ENCODE assay signal across 8 cellular contexts in genomic region chr19:53192771-53193533, GRCh38. TPM values are rescaled to one million over a fixed set of nuclear protein-coding genes. Genes with fewer than 3 reads are reported as not detected.
A peak's percentile ranks its signal among the peaks of the same experiment; 100 is the strongest.
DNase-seq lines count a peak whose midpoint lies in the region; ATAC-seq, FAIRE-seq and TF ChIP-seq lines count a peak whose summit lies in the region.

ZNF665 (minus strand) TSS chr19:53193358; CDS start chr19:53182898, 10,460 bp downstream.

- H3K4me3 Mint-ChIP-seq in MCF 10A (ENCODE audit: unreplicated experiment) = no peak within 1 kb of the TSS

- intact Hi-C loops in MCF 10A (cut with micrococcal nuclease) = no loop called here
- intact Hi-C loops in endothelial cell of umbilical vein (cut with micrococcal nuclease) = loop anchor here (10.0 kb wide), 4 partner anchors 202 to 842 kb away; partner anchors contain the start of genes ZNF528, ZNF761 and ZNF765

- no peak for ATAC-seq in HG02840 (IDR thresholded peaks at IDR 0.05; ENCODE audit: low FRiP score, unreplicated experiment)

- peak within 1 kb of the TSS; percentile 64 for H3K9ac ChIP-seq in endothelial cell of umbilical vein (replicated peaks; ENCODE audit: extremely low read depth, insufficient read depth, low read length)

- H3K4me1 Mint-ChIP-seq in MCF 10A (ENCODE audit: insufficient read depth, unreplicated experiment) = no peaks in the 10 kb centered on the region

- peaks cover 33% of the 10 kb centered on the region for H3K9me3 Mint-ChIP-seq in MCF 10A (ENCODE audit: unreplicated experiment)

- H3K27me3 Mint-ChIP-seq in MCF 10A (ENCODE audit: insufficient read depth, unreplicated experiment) = no peaks in the 10 kb centered on the region

- peak; percentile 85 for FAIRE-seq in endothelial cell of umbilical vein (lab: Jason Lieb, UNC)

- peak within 1 kb of the TSS; percentile 48 to 87 (median 49) for H3K4me3 ChIP-seq in endothelial cell of umbilical vein (replicated peaks in 1 of 3; ENCODE audit: insufficient read depth in 1 of 3, low read depth in 1 of 3, low read length in 3 of 3)

- TF ChIP-seq CTCF in MCF 10A (IDR thresholded peaks at IDR 0.05; ENCODE audit: unreplicated experiment) (no peak), endothelial cell of umbilical vein (IDR thresholded peaks at IDR 0.05; ENCODE audit: extremely low read depth in 1 of 2, insufficient read depth in 1 of 2, low read depth in 1 of 2, low read length in 2 of 2) (no peak)

- peak; percentile 69 for TF ChIP-seq POLR2A in endothelial cell of umbilical vein (IDR thresholded peaks at IDR 0.05; ENCODE audit: low read depth, low read length)

- H3K4me2 ChIP-seq in endothelial cell of umbilical vein (ENCODE audit: insufficient read depth, low read length) = peak within 1 kb of the TSS; percentile 50

- no peaks in the 10 kb centered on the region for H3K36me3 Mint-ChIP-seq in MCF 10A (ENCODE audit: insufficient read depth, unreplicated experiment)

- H3K79me2 ChIP-seq in endothelial cell of umbilical vein (ENCODE audit: control insufficient read depth, insufficient read depth, low read length) = no peaks in the 10 kb centered on the region

- H3K36me3 ChIP-seq in endothelial cell of umbilical vein (ENCODE audit: control insufficient read depth in 2 of 2, extremely low read depth in 1 of 2, insufficient read depth in 2 of 2, low read length in 2 of 2) = no peaks in the 10 kb centered on the region

- in situ Hi-C loops in T47D (cut with HindIII; ENCODE audit: low pct_unique_long_range_greater_than_20kb, low sequenced_read_pairs) = no loop called here

- POLR2A ChIA-PET in MCF 10A (lab: Yijun Ruan, JAX) (no interaction called here), endothelial cell of umbilical vein (lab: Charles Lee) (no interaction called here)

- no peaks in the 10 kb centered on the region for H3K9me1 ChIP-seq in endothelial cell of umbilical vein (replicated peaks; ENCODE audit: control insufficient read depth, extremely low read depth, insufficient read depth, low read length)

- H3K27ac Mint-ChIP-seq in MCF 10A (ENCODE audit: low read depth, unreplicated experiment) = no peak within 1 kb of the TSS

- H2AFZ ChIP-seq in endothelial cell of umbilical vein (ENCODE audit: low read depth, low read length) = peak within 1 kb of the TSS; percentile 85

- BruUV-seq in MCF 10A (replicated peaks; lab: Mats Ljungman, UMichigan) (no TSS peak), endothelial cell of umbilical vein (replicated peaks; lab: Mats Ljungman, UMichigan) (TSS peak; percentile 93)

- H3K4me1 ChIP-seq in endothelial cell of umbilical vein (ENCODE audit: control insufficient read depth, extremely low read depth, insufficient read depth, low read length) = peaks cover 2% of the 10 kb centered on the region

- CTCF ChIA-PET in MCF 10A (lab: Yijun Ruan, JAX) (interaction anchor here (0.7 to 0.9 kb wide), 2 partner anchors 233 to 918 kb away, joined by 3 to 5 read pairs; no protein-coding TSS in a partner anchor), endothelial cell of umbilical vein (lab: Charles Lee) (interaction anchor here (2.6 kb wide), 1 partner anchor 116 kb away, joined by 5 read pairs; no protein-coding TSS in a partner anchor)

- DNase-seq in T47D (ENCODE audit: low read depth in 1 of 2, low spot score in 1 of 2) (peak; percentile 26 to 92), MCF 10A (ENCODE audit: unreplicated experiment) (no peak), NCI-H748 (lab: John Stamatoyannopoulos, UW; ENCODE audit: unreplicated experiment) (peak; percentile 95), endothelial cell of umbilical vein (ENCODE audit: low read depth, low spot score) (peak; percentile 82), mesenteric fat pad (ENCODE audit: low spot score) (peak; percentile 94)
- peak; percentile 73 for DNase-seq in activated CD8-positive, alpha-beta memory T cell treated with anti-CD3 and anti-CD28 coated beads, Interleukin-2, amount 50 U/mL, for 4 hours
- peak; percentile 52 to 78 (median 60) for DNase-seq in stimulated activated CD4-positive, alpha-beta T cell treated with anti-CD3 and anti-CD28 coated beads, TNF-alpha, amount 100 ng/mL, for 48 hours (ENCODE audit: low read depth in 3 of 3)

- no peaks in the 10 kb centered on the region for H3K9me3 ChIP-seq in endothelial cell of umbilical vein (replicated peaks; ENCODE audit: control insufficient read depth, insufficient read depth, low read length)

- dilution Hi-C loops in endothelial cell of umbilical vein (cut with MboI; ENCODE audit: extremely low pct_ligation_motif_present, low sequenced_read_pairs) = no loop called here

- H3K27ac ChIP-seq in endothelial cell of umbilical vein (ENCODE audit: insufficient read depth, low read depth, low read length) = peak within 1 kb of the TSS; percentile 9

- no peaks in the 10 kb centered on the region for H4K20me1 ChIP-seq in endothelial cell of umbilical vein (replicated peaks; ENCODE audit: control insufficient read depth, extremely low read depth, insufficient read depth, low read length)

- no peaks in the 10 kb centered on the region for H3K27me3 ChIP-seq in endothelial cell of umbilical vein (ENCODE audit: control insufficient read depth in 2 of 2, insufficient read depth in 2 of 2, low read length in 2 of 2)

TF ChIP-seq in endothelial cell of umbilical vein, 7 proteins besides CTCF, POLR2A, EP300 and RAD21:
- TF ChIP-seq FOS (IDR thresholded peaks at IDR 0.05; ENCODE audit: borderline replicate concordance, insufficient read depth, low read length) (no peak), POLR2AphosphoS5 (IDR thresholded peaks at IDR 0.05; ENCODE audit: insufficient read depth, low read depth, low read length) (no peak), MAX (IDR thresholded peaks at IDR 0.05; ENCODE audit: insufficient read depth, insufficient read length) (no peak), EZH2 (IDR thresholded peaks at IDR 0.05; ENCODE audit: borderline replicate concordance, low read depth, low read length, severe bottlenecking) (no peak), MYC (IDR thresholded peaks at IDR 0.05; ENCODE audit: low read depth, low read length) (no peak), JUN (IDR thresholded peaks at IDR 0.05; ENCODE audit: borderline replicate concordance, insufficient read depth, insufficient read length, low read depth) (no peak), GATA2 (IDR thresholded peaks at IDR 0.05; ENCODE audit: insufficient read depth, insufficient read length, low read depth, low read length) (no peak)
TF ChIP-seq in endothelial cell of umbilical vein: peak in this region for 0.

RNA-seq across cellular contexts. Expression of gene ZNF665, which starts in this region (rescaled TPM):
- not detected in 2 replicates for total RNA-seq in MCF 10A (2022)
- total RNA-seq in endothelial cell of umbilical vein = 1.8 and 2.1 TPM in 2 replicates
- 1.3 and 2.7 TPM in 2 replicates for polyA plus RNA-seq in endothelial cell of umbilical vein
- 2.4 and 3.1 TPM in 2 replicates for polyA plus RNA-seq in endothelial cell of umbilical vein (2011; cell fraction: cytosol; rRNA removed)
- polyA plus RNA-seq in endothelial cell of umbilical vein (2011; cell fraction: nucleus; rRNA removed) = 2.0 and 3.8 TPM in 2 replicates
- 1.6 and 2.2 TPM in 2 replicates for polyA plus RNA-seq in endothelial cell of umbilical vein (2012)
- 0.78 and 2.6 TPM in 2 replicates for polyA minus RNA-seq in endothelial cell of umbilical vein
- polyA minus RNA-seq in endothelial cell of umbilical vein (2011; cell fraction: cytosol; rRNA and poly(A)+ RNA removed) = not detected
- polyA minus RNA-seq in endothelial cell of umbilical vein (2011; cell fraction: nucleus; rRNA and poly(A)+ RNA removed) = 1.4 and 3.9 TPM in 2 replicates
- total RNA-seq in mesenteric fat pad = 2.5 TPM
